Comparison of ENCODE assay signal across 23 cellular contexts in genomic region chr11:114031599-114032320, GRCh38. TPM values are rescaled to one million over a fixed set of nuclear protein-coding genes. Genes with fewer than 3 reads are reported as not detected.
DNase-seq lines count a peak whose midpoint lies in the region; ATAC-seq, FAIRE-seq and TF ChIP-seq lines count a peak whose summit lies in the region.
"Had no signal": no experiment of that assay in that cellular context is flagged by ENCODE, and none has a peak within 500 bp of the region (broad histone marks: within the 10 kb centered on the region; RNA-seq: fewer than 3 reads in every experiment).

No MANE protein-coding gene starts in this region.

- ATAC-seq in K562, result no peak
- ATAC-seq in stimulated activated naive B cell treated with anti-CD40 and anti-IgM and Interleukin-4, amounts not matched to agents 10 μg/mL and 1 μg/mL and 100 μg/mL, for 72 hours (replicated peaks), result no peak
- ATAC-seq: GM23338 had no signal

- H3K36me3 ChIP-seq in K562 (ENCODE audit: control insufficient read depth, insufficient read depth, low read length), result no peaks in the 10 kb centered on the region
- H3K36me3 ChIP-seq: HAP-1, MG63, SJCRH30 had no signal

- peaks cover 0 to 20% of the 10 kb centered on the region in 2 donors for H3K4me1 Mint-ChIP-seq in stimulated activated naive B cell treated with anti-CD40 and anti-IgM and Interleukin-4, amounts not matched to agents 10 μg/mL and 1 μg/mL and 100 μg/mL, for 72 hours

- H3K36me3 Mint-ChIP-seq in stimulated activated naive B cell treated with anti-CD40 and anti-IgM and Interleukin-4, amounts not matched to agents 10 μg/mL and 1 μg/mL and 100 μg/mL, for 72 hours, result no peaks in the 10 kb centered on the region

- POLR2A ChIA-PET in K562 (lab: Yijun Ruan, JAX), result no interaction called here

- peak; percentile 33 for DNase-seq in MV-4-11 (lab: John Stamatoyannopoulos, UW)
- no peak for DNase-seq in K562 (ENCODE audit: extremely low read depth in 1 of 4, low spot score in 3 of 4)
- peak; percentile 56 for DNase-seq in posterior vena cava (ENCODE audit: low spot score)
- DNase-seq in nucleus accumbens (lab: John Stamatoyannopoulos, UW), result no peak
- DNase-seq in stimulated activated naive B cell treated with anti-CD40 and anti-IgM and Interleukin-4, amounts not matched to agents 10 μg/mL and 1 μg/mL and 100 μg/mL, for 72 hours, result no peak
- no peak for DNase-seq in NCI-H2081 (lab: John Stamatoyannopoulos, UW)
- DNase-seq in putamen (ENCODE audit: low spot score), result no peak
- DNase-seq: 8988T, C1 segment of cervical spinal cord, DMS79, Kasumi-1, MG63, NCI-H1048, NCI-H1436, NCI-H187 treated with DMSO at 0.1 percent for 48 hours, NCI-H774 had no signal

- no peak for TF ChIP-seq RAD21 in K562 (CRISPR knock-in tag; conservative IDR thresholded peaks at IDR 0.05 in 1 of 2, IDR thresholded peaks at IDR 0.05 in 1 of 2)

- H3K27me3 Mint-ChIP-seq in stimulated activated naive B cell treated with anti-CD40 and anti-IgM and Interleukin-4, amounts not matched to agents 10 μg/mL and 1 μg/mL and 100 μg/mL, for 72 hours, result peaks cover 26 to 50% of the 10 kb centered on the region in 2 donors

- under 1% methylated on average over 13 of the region's 13 CpGs for WGBS in K562 (ENCODE audit: insufficient coverage, low coverage, missing lambda C conversion rate)

- no peak for TF ChIP-seq CTCF in C4-2B (conservative IDR thresholded peaks at IDR 0.05)
- TF ChIP-seq CTCF in K562 (IDR thresholded peaks at IDR 0.05 in 2 of 3, conservative IDR thresholded peaks at IDR 0.05 in 1 of 3; ENCODE audit: insufficient read depth in 2 of 3, low read depth in 1 of 3, low read length in 3 of 3), result no peak

- no peaks in the 10 kb centered on the region for H3K9me3 ChIP-seq in K562 (replicated peaks; ENCODE audit: control insufficient read depth, insufficient read depth, low read depth, low read length)
- H3K9me3 ChIP-seq: HAP-1, MG63, SJCRH30 had no signal

- H3K4me3 Mint-ChIP-seq in stimulated activated naive B cell treated with anti-CD40 and anti-IgM and Interleukin-4, amounts not matched to agents 10 μg/mL and 1 μg/mL and 100 μg/mL, for 72 hours, result no peak overlapping the region
- H3K4me3 Mint-ChIP-seq: GM23338 had no signal

- H3K79me2 ChIP-seq in K562 (ENCODE audit: control insufficient read depth, insufficient read depth, low read length), result no peaks in the 10 kb centered on the region

- no peak overlapping the region for H3K9ac ChIP-seq in K562 (ENCODE audit: insufficient read depth in 1 of 2, low read depth in 2 of 2, low read length in 2 of 2)

- H3K9me1 ChIP-seq in K562 (ENCODE audit: control insufficient read depth, insufficient read depth, low read length), result no peaks in the 10 kb centered on the region

- peaks cover 13 to 51% of the 10 kb centered on the region in 2 experiments; a peak in 4 of 5 replicates for H3K27me3 ChIP-seq in K562 (ENCODE audit: control insufficient read depth in 2 of 2, insufficient read depth in 2 of 2, low read length in 2 of 2)
- H3K27me3 ChIP-seq: SJCRH30 had no signal

- H2AFZ ChIP-seq in K562 (ENCODE audit: low read depth, low read length), result no peak overlapping the region
- H2AFZ ChIP-seq: GM23338 had no signal

- H3K4me1 ChIP-seq in K562 (replicated peaks in 1 of 2; ENCODE audit: control insufficient read depth in 2 of 2, insufficient read depth in 2 of 2, low read length in 2 of 2), result peaks cover 0 to 6% of the 10 kb centered on the region in 2 experiments; a peak in 1 of 5 replicates
- H3K4me1 ChIP-seq: HAP-1, SJCRH30 had no signal

- intact Hi-C loops in K562 (cut with micrococcal nuclease), result no loop called here
- intact Hi-C loops in posterior vena cava (cut with DNase I), result no loop called here

- no peak overlapping the region for H3K4me2 ChIP-seq in K562 (ENCODE audit: insufficient read depth, low read length)
- H3K4me2 ChIP-seq: GM23338 had no signal

- CTCF ChIA-PET in K562 (lab: Yijun Ruan, JAX; ENCODE audit: low intra/inter-chr PET ratio), result interaction anchor here (0.6 kb wide), 1 partner anchor 228 kb away, joined by 3 read pairs; no protein-coding TSS in a partner anchor

- no peak overlapping the region for H3K4me3 ChIP-seq in K562
- H3K4me3 ChIP-seq: GM23338, HAP-1, MG63, SJCRH30 had no signal

- no peak for FAIRE-seq in K562 (lab: Jason Lieb, UNC)
- FAIRE-seq: D721Med, RCC 7860 had no signal

- no peak for TF ChIP-seq EP300 in K562 (IDR thresholded peaks at IDR 0.05; ENCODE audit: low read length)

- no peak for TF ChIP-seq POLR2A in K562 (conservative IDR thresholded peaks at IDR 0.05)

- H3K9me3 Mint-ChIP-seq in stimulated activated naive B cell treated with anti-CD40 and anti-IgM and Interleukin-4, amounts not matched to agents 10 μg/mL and 1 μg/mL and 100 μg/mL, for 72 hours, result no peaks in the 10 kb centered on the region
- H3K9me3 Mint-ChIP-seq: GM23338 had no signal

- BruUV-seq in K562 (replicated peaks; lab: Mats Ljungman, UMichigan), result no TSS peak

- no peak overlapping the region for H3K27ac Mint-ChIP-seq in stimulated activated naive B cell treated with anti-CD40 and anti-IgM and Interleukin-4, amounts not matched to agents 10 μg/mL and 1 μg/mL and 100 μg/mL, for 72 hours
- H3K27ac Mint-ChIP-seq: GM23338 had no signal

- H4K20me1 ChIP-seq in K562 (replicated peaks; ENCODE audit: control insufficient read depth, insufficient read depth, low read length), result peaks cover 7% of the 10 kb centered on the region; the same call in 1 of the 2 replicates

- H3K27ac ChIP-seq in C4-2B (peak overlapping the region; percentile 82), K562 (ENCODE audit: extremely low read depth, low read depth, low read length) (no peak overlapping the region)
- H3K27ac ChIP-seq: SJCRH30 had no signal

- in situ Hi-C loops in K562 (cut with MboI), result loop anchor here (25.0 kb wide), 1 partner anchor 731 kb away; no protein-coding TSS in a partner anchor

TF ChIP-seq in K562, 482 proteins besides CTCF, POLR2A, EP300 and RAD21:
- TF ChIP-seq SLC30A9 (CRISPR knock-in tag; IDR thresholded peaks at IDR 0.05), result no peak
- TF ChIP-seq HCFC1 (IDR thresholded peaks at IDR 0.05; ENCODE audit: low read depth, low read length), result no peak
- TF ChIP-seq PKNOX1 (IDR thresholded peaks at IDR 0.05), result 0 out of 2 replicates have a peak, but pooled peaks have one; percentile 6
TF ChIP-seq in K562: peak in this region for 1.

RNA-seq across cellular contexts. Expression of gene ZBTB16, which starts 27.8 kb away (rescaled TPM):
- 0.25 and 0.77 TPM in 2 replicates for total RNA-seq in K562 (2011; cell fraction: chromatin; rRNA removed; ENCODE audit: low replicate concordance)
- total RNA-seq in K562 (2011; cell fraction: nucleolus; rRNA removed), result 0.33 TPM in 1 of 2 replicates, not detected in the other
- total RNA-seq in K562 (2011; cell fraction: nucleoplasm; rRNA removed), result 0.84 TPM in 1 of 2 replicates, not detected in the other
- total RNA-seq in K562 (2014; rRNA removed) (not detected in 2 replicates), K562 (2014; rRNA removed; fragmentation: Illumina TruSeq; extraction: Trizol) (not detected in 2 replicates), K562 (2015; rRNA removed; fragmentation: Illumina TruSeq; extraction: Trizol) (0.34 TPM in 1 of 2 replicates, not detected in the other), K562 (2021) (0.18 and 0.40 TPM in 2 replicates), posterior vena cava (100 to 1,000 TPM; 188 to 208 TPM)
- polyA plus RNA-seq in K562 (2011; rRNA removed) (0.15 and 0.49 TPM in 2 replicates), K562 (2014; fragmentation: Illumina TruSeq; extraction: Trizol) (not detected in 2 replicates), K562 (2014; fragmentation: Nextera tagmentation; extraction: Ambion mirVana) (under 1 TPM; 0.06 to 0.24 TPM), K562 (2014; rRNA removed) (0.29 TPM in 1 of 2 replicates, not detected in the other)
- polyA plus RNA-seq in K562 (2011; cell fraction: cytosol; rRNA removed), result 0.28 and 0.66 TPM in 2 replicates
- 0.62 and 1.5 TPM in 2 replicates for polyA plus RNA-seq in K562 (2011; cell fraction: nucleus; rRNA removed)
- 0.12 and 0.17 TPM in 2 replicates for polyA plus RNA-seq in K562 (2012)
- polyA minus RNA-seq in K562 (2011; rRNA and poly(A)+ RNA removed), result 0.57 and 0.98 TPM in 2 replicates
- not detected in 2 replicates for polyA minus RNA-seq in K562 (2011; cell fraction: cytosol; rRNA and poly(A)+ RNA removed)
- 0.54 and 0.78 TPM in 2 replicates for polyA minus RNA-seq in K562 (2011; cell fraction: nucleus; rRNA and poly(A)+ RNA removed)
- total RNA-seq: NCI-H460, SJCRH30 had no signal

RNA-seq across cellular contexts. Expression of gene HTR3A, which starts 56.9 kb away (rescaled TPM):
- not detected in 2 replicates for total RNA-seq in K562 (2011; cell fraction: chromatin; rRNA removed; ENCODE audit: low replicate concordance)
- not detected in 2 replicates for total RNA-seq in K562 (2011; cell fraction: nucleolus; rRNA removed)
- not detected in 2 replicates for total RNA-seq in K562 (2011; cell fraction: nucleoplasm; rRNA removed)
- total RNA-seq in K562 (2014; rRNA removed), result not detected in 2 replicates
- total RNA-seq in K562 (2014; rRNA removed; fragmentation: Illumina TruSeq; extraction: Trizol), result not detected in 2 replicates
- total RNA-seq in K562 (2015; rRNA removed; fragmentation: Illumina TruSeq; extraction: Trizol), result not detected in 2 replicates
- total RNA-seq in K562 (2021), result not detected in 2 replicates
- polyA plus RNA-seq in K562 (2011; rRNA removed), result not detected in 2 replicates
- not detected in 2 replicates for polyA plus RNA-seq in K562 (2011; cell fraction: cytosol; rRNA removed)
- polyA plus RNA-seq in K562 (2011; cell fraction: nucleus; rRNA removed), result not detected in 2 replicates
- polyA plus RNA-seq in K562 (2012), result not detected in 2 replicates
- polyA plus RNA-seq in K562 (2014; fragmentation: Illumina TruSeq; extraction: Trizol), result not detected in 2 replicates
- polyA plus RNA-seq in K562 (2014; fragmentation: Nextera tagmentation; extraction: Ambion mirVana), result not detected
- not detected in 2 replicates for polyA plus RNA-seq in K562 (2014; rRNA removed)
- polyA minus RNA-seq in K562 (2011; rRNA and poly(A)+ RNA removed), result not detected in 2 replicates
- not detected in 2 replicates for polyA minus RNA-seq in K562 (2011; cell fraction: cytosol; rRNA and poly(A)+ RNA removed)
- polyA minus RNA-seq in K562 (2011; cell fraction: nucleus; rRNA and poly(A)+ RNA removed), result not detected in 2 replicates
- total RNA-seq in posterior vena cava, result not detected
- total RNA-seq: NCI-H460, SJCRH30 had no signal

Comparison
In these comparisons a context has a peak if more than half of its experiments do, and no peak if none do; other contexts are left out.
1. DNase-seq: peak in MV-4-11 (single experiment) and posterior vena cava (single experiment); none in K562 (0 of 4), nucleus accumbens (0 of 56), stimulated activated naive B cell treated with anti-CD40 and anti-IgM and Interleukin-4, amounts not matched to agents 10 μg/mL and 1 μg/mL and 100 μg/mL, for 72 hours (single experiment), NCI-H2081 (0 of 2) and putamen (single experiment).
2. RNA of gene ZBTB16, which starts 27.8 kb away (total RNA-seq): 188 to 208 TPM in posterior vena cava; 0.18 to 0.84 TPM in K562; every median in the first group is over 100 times any median in the second.